In genomic region chr2:20834331-20834730, GRCh38 we compare ENCODE assay signal across 3 cellular contexts.
TF ChIP-seq lines count a peak whose summit lies in the region.

No MANE protein-coding gene starts in this region.

TF ChIP-seq in A549, 52 proteins besides CTCF, POLR2A, EP300 and RAD21:
- TF ChIP-seq RCOR1 (IDR thresholded peaks at IDR 0.05; ENCODE audit: low read depth, low read length): no peak
- TF ChIP-seq ZC3H11A (IDR thresholded peaks at IDR 0.05): no peak
- TF ChIP-seq HOXA7 (CRISPR knock-in tag; IDR thresholded peaks at IDR 0.05): no peak
- TF ChIP-seq ZNF302 (CRISPR knock-in tag; IDR thresholded peaks at IDR 0.05): no peak
- no peak for TF ChIP-seq PHF8 (IDR thresholded peaks at IDR 0.05; ENCODE audit: borderline replicate concordance, low read depth)
- no peak for TF ChIP-seq SREBF2 (IDR thresholded peaks at IDR 0.05)
- TF ChIP-seq CBX8 (IDR thresholded peaks at IDR 0.05): no peak
- TF ChIP-seq NR3C1 (IDR thresholded peaks at IDR 0.05): no peak
- no peak for TF ChIP-seq HDAC2 (IDR thresholded peaks at IDR 0.05)
- no peak for TF ChIP-seq JUNB (IDR thresholded peaks at IDR 0.05)
- TF ChIP-seq ATOH8 (CRISPR knock-in tag; IDR thresholded peaks at IDR 0.05; ENCODE audit: low read depth): no peak
- TF ChIP-seq CHD2 (IDR thresholded peaks at IDR 0.05; ENCODE audit: low read length, partially characterized antibody): no peak
- no peak for TF ChIP-seq RARB (CRISPR knock-in tag; IDR thresholded peaks at IDR 0.05)
- no peak for TF ChIP-seq TP53 (CRISPR knock-in tag; IDR thresholded peaks at IDR 0.05)
- TF ChIP-seq ZSCAN20 (CRISPR knock-in tag; IDR thresholded peaks at IDR 0.05): no peak

TF ChIP-seq in HCT116, 20 proteins besides CTCF, POLR2A, EP300 and RAD21:
- TF ChIP-seq EZH2phosphoT487 (IDR thresholded peaks at IDR 0.05; ENCODE audit: borderline replicate concordance): no peak
- TF ChIP-seq ELF1 (IDR thresholded peaks at IDR 0.05; ENCODE audit: borderline replicate concordance, low read depth): no peak
- TF ChIP-seq REST (IDR thresholded peaks at IDR 0.05; ENCODE audit: low read depth): no peak
- no peak for TF ChIP-seq JUND (IDR thresholded peaks at IDR 0.05)
- TF ChIP-seq ZFX (IDR thresholded peaks at IDR 0.05): no peak
- TF ChIP-seq TCF7L2 (IDR thresholded peaks at IDR 0.05; ENCODE audit: borderline replicate concordance, extremely low read depth, insufficient read depth, insufficient read length): no peak
- no peak for TF ChIP-seq POLR2AphosphoS5 (IDR thresholded peaks at IDR 0.05; ENCODE audit: low read depth, low read length)
- no peak for TF ChIP-seq SIN3A (IDR thresholded peaks at IDR 0.05; ENCODE audit: low read depth)
- TF ChIP-seq CEBPB (IDR thresholded peaks at IDR 0.05; ENCODE audit: low read depth): no peak
- TF ChIP-seq SP1 (IDR thresholded peaks at IDR 0.05; ENCODE audit: low read depth): no peak
- TF ChIP-seq FOSL1 (IDR thresholded peaks at IDR 0.05; ENCODE audit: low read depth): no peak
- TF ChIP-seq YY1 (IDR thresholded peaks at IDR 0.05; ENCODE audit: extremely low read depth, insufficient replicate concordance, low read depth, low read length): no peak
- TF ChIP-seq ZBTB33 (IDR thresholded peaks at IDR 0.05; ENCODE audit: extremely low read depth, insufficient replicate concordance, low read length): no peak
- no peak for TF ChIP-seq ATF3 (IDR thresholded peaks at IDR 0.05)

TF ChIP-seq in K562, 482 proteins besides CTCF, POLR2A, EP300 and RAD21:
- TF ChIP-seq HNRNPK (IDR thresholded peaks at IDR 0.05; ENCODE audit: low read depth, low read length, poor library complexity, severe bottlenecking) (peak; percentile 61), ZNF277 (CRISPR knock-in tag; IDR thresholded peaks at IDR 0.05; ENCODE audit: borderline replicate concordance) (no peak), KAT2B (IDR thresholded peaks at IDR 0.05; ENCODE audit: low read depth, low read length) (no peak), VEZF1 (CRISPR knock-in tag; IDR thresholded peaks at IDR 0.05) (0 out of 2 replicates have a peak, but pooled peaks have one; percentile 18)
